1 cellular context compared by ENCODE assay signal in the genomic region with DNA sequence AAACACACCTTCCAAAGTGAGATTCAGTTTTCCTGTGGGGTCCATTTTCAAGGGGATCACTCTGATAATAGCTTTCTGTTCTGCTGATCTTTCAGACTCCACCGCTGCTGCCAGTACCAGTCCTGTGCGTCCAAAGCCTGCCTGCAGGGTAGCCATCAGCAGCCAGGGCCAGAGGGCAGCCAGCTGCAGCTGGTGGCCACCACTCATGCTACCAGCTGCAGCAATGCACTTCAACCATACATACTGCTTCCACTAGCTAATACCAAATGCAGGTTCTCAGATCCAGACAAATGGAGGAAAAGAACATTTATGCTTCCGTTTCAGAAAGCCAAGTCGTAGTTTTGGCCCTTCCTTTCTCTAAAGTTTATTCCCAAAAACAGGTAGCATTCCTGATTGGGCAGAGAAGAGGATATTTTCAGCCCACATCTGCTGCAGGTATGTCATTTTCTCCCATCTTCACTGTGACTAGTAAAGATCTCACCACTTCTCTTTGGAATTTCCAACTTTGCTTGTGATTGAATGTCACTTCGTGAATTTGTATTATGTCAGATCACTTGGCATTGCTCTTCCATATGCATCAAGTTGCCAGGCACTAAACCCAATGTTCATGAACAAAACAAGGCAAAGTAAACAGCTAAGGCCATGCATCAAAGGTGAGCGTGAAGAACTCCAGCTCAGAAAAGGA.
TF ChIP-seq lines count a peak whose summit lies in the region.

No MANE protein-coding gene starts in this region.

TF ChIP-seq in K562, 482 proteins besides CTCF, POLR2A, EP300 and RAD21 (continued from another document):
- TF ChIP-seq, protein P1, sequence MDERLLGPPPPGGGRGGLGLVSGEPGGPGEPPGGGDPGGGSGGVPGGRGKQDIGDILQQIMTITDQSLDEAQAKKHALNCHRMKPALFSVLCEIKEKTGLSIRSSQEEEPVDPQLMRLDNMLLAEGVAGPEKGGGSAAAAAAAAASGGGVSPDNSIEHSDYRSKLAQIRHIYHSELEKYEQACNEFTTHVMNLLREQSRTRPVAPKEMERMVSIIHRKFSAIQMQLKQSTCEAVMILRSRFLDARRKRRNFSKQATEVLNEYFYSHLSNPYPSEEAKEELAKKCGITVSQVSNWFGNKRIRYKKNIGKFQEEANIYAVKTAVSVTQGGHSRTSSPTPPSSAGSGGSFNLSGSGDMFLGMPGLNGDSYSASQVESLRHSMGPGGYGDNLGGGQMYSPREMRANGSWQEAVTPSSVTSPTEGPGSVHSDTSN (CRISPR knock-in tag; IDR thresholded peaks at IDR 0.05; ENCODE audit: low read depth), result no peak
- TF ChIP-seq, protein P1 (tag; conservative IDR thresholded peaks at IDR 0.05; ENCODE audit: low read depth), result no peak
- TF ChIP-seq BACH1 (tag; IDR thresholded peaks at IDR 0.05), result no peak
- TF ChIP-seq RBM39 (optimal IDR thresholded peaks at IDR 0.05; ENCODE audit: low read depth, low read length), result no peak
- no peak for TF ChIP-seq DMBX1 (CRISPR knock-in tag; IDR thresholded peaks at IDR 0.05; ENCODE audit: borderline replicate concordance)
- no peak for TF ChIP-seq ZNF589 (CRISPR knock-in tag; IDR thresholded peaks at IDR 0.05; ENCODE audit: low read depth)
- no peak for TF ChIP-seq ZNF224 (CRISPR knock-in tag; IDR thresholded peaks at IDR 0.05)
- no peak for TF ChIP-seq ZNF384 (IDR thresholded peaks at IDR 0.05; ENCODE audit: low read depth, low read length)
- TF ChIP-seq, protein P2, sequence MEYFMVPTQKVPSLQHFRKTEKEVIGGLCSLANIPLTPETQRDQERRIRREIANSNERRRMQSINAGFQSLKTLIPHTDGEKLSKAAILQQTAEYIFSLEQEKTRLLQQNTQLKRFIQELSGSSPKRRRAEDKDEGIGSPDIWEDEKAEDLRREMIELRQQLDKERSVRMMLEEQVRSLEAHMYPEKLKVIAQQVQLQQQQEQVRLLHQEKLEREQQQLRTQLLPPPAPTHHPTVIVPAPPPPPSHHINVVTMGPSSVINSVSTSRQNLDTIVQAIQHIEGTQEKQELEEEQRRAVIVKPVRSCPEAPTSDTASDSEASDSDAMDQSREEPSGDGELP (CRISPR knock-in tag; IDR thresholded peaks at IDR 0.05; ENCODE audit: borderline replicate concordance), result peak; percentile 59; the same call in 1 of the 2 replicates
